ENCODE assay signal across 2 cellular contexts in the genomic region with DNA sequence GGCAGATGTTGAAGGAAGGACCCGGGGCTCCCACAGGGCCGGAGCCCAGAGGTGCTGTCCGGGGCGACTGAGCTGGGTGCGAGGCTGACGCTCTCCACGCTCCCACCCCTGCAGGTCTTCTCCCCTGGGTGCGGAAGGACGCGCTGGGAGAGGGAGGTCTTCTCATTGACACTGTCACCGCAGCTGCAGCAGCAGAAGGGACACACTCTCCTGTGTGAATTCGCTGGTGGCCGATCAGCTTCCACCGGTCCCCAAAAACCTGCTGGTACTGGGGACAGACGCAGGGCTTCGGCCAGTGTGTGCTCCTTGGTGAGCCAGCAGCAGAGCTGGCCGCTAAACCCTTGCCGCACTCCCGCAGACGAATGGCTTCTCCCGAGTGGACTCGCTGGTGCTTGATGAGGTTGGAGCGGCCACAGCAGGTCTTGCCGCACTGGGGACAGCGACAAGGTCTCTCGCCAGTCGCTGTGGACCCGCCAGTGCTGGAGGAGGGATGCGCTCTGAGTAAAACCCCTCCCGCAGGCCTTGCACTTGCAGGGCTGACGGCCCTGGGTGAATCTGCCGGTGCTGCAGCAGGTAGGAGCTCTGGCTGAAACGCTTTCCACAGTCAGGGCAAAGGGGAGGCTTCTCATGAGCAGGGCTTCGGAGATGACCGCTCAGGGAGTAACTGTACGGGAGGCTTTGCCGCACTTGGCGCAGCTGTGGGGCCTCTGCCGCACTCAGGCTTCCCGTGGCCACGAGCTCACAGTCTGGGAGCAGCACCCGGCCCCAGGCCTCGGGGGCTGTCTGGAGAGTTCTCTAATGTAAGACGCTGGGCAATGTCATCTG.
A peak's percentile ranks its signal among the peaks of the same experiment; 100 is the strongest.
TF ChIP-seq lines count a peak whose summit lies in the region.

No MANE protein-coding gene starts in this region.

TF ChIP-seq in WTC11, 78 proteins besides CTCF, POLR2A, EP300 and RAD21:
- TF ChIP-seq IRF2 (CRISPR knock-in tag; IDR thresholded peaks at IDR 0.05; ENCODE audit: borderline replicate concordance, low read depth) (no peak), ATF3 (CRISPR knock-in tag; conservative IDR thresholded peaks at IDR 0.05) (no peak)

TF ChIP-seq in HepG2, 621 proteins besides CTCF, POLR2A, EP300 and RAD21:
- 0 out of 2 replicates have a peak, but pooled peaks have one; percentile 32 for TF ChIP-seq ZNF30 (CRISPR knock-in tag; IDR thresholded peaks at IDR 0.05)
- TF ChIP-seq, protein P1, sequence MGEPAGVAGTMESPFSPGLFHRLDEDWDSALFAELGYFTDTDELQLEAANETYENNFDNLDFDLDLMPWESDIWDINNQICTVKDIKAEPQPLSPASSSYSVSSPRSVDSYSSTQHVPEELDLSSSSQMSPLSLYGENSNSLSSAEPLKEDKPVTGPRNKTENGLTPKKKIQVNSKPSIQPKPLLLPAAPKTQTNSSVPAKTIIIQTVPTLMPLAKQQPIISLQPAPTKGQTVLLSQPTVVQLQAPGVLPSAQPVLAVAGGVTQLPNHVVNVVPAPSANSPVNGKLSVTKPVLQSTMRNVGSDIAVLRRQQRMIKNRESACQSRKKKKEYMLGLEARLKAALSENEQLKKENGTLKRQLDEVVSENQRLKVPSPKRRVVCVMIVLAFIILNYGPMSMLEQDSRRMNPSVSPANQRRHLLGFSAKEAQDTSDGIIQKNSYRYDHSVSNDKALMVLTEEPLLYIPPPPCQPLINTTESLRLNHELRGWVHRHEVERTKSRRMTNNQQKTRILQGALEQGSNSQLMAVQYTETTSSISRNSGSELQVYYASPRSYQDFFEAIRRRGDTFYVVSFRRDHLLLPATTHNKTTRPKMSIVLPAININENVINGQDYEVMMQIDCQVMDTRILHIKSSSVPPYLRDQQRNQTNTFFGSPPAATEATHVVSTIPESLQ (CRISPR knock-in tag; conservative IDR thresholded peaks at IDR 0.05), result no peak
